6 cellular contexts compared by ENCODE assay signal in genomic region chr2:89152500-89152899, GRCh38.
DNase-seq lines count a peak whose midpoint lies in the region; ATAC-seq and TF ChIP-seq lines count a peak whose summit lies in the region.
"Not testable (repeated sequence)": the region's sequence is repeated elsewhere in the genome, so short reads cannot be mapped to it uniquely, and the experiment has no call there.

No MANE protein-coding gene starts in this region.

- H3K27me3 ChIP-seq in BLaER1; Loucy (ENCODE audit: insufficient read depth, low read length, poor library complexity, severe bottlenecking): not testable (repeated sequence)

- peak overlapping the region; percentile 69 for H3K4me2 ChIP-seq in BLaER1
- peak overlapping the region; percentile 55 for H3K4me2 ChIP-seq in Loucy (ENCODE audit: low read depth, low read length, poor library complexity, severe bottlenecking)
- peak overlapping the region; percentile 76 for H3K4me2 ChIP-seq in OCI-LY7 (ENCODE audit: low read length)

- peak overlapping the region; percentile 69 for H3K4me3 Mint-ChIP-seq in activated B cell treated with CpG ODN at 0.5 μM for 24 hours
- peak overlapping the region; percentile 57 for H3K4me3 Mint-ChIP-seq in stimulated activated memory B cell treated with anti-CD40 and anti-IgM and Interleukin-4, amounts not matched to agents 10 μg/mL and 1 μg/mL and 100 μg/mL, for 72 hours

- H3F3A ChIP-seq in Loucy (ENCODE audit: low read depth), result not testable (repeated sequence)

- H3K9me3 Mint-ChIP-seq in activated B cell treated with CpG ODN at 0.5 μM for 24 hours; stimulated activated memory B cell treated with anti-CD40 and anti-IgM and Interleukin-4, amounts not matched to agents 10 μg/mL and 1 μg/mL and 100 μg/mL, for 72 hours: not testable (repeated sequence)

- peaks cover 25% of the 10 kb centered on the region for H3K4me1 Mint-ChIP-seq in activated B cell treated with CpG ODN at 0.5 μM for 24 hours
- H3K4me1 Mint-ChIP-seq in stimulated activated memory B cell treated with anti-CD40 and anti-IgM and Interleukin-4, amounts not matched to agents 10 μg/mL and 1 μg/mL and 100 μg/mL, for 72 hours, result peaks cover 17% of the 10 kb centered on the region

- peak; percentile 84 for DNase-seq in OCI-LY7 (ENCODE audit: low spot score)
- DNase-seq in activated B cell treated with CpG ODN at 0.5 μM for 24 hours, result not testable (repeated sequence)

- not testable (repeated sequence) for H3K27me3 Mint-ChIP-seq in activated B cell treated with CpG ODN at 0.5 μM for 24 hours; stimulated activated memory B cell treated with anti-CD40 and anti-IgM and Interleukin-4, amounts not matched to agents 10 μg/mL and 1 μg/mL and 100 μg/mL, for 72 hours

- H3K4me3 ChIP-seq in BLaER1, result not testable (repeated sequence)
- H3K4me3 ChIP-seq in Loucy (ENCODE audit: low read length, poor library complexity, severe bottlenecking), result peak overlapping the region; percentile 7
- peak overlapping the region; percentile 51 for H3K4me3 ChIP-seq in OCI-LY7 (ENCODE audit: low read depth, low read length, poor library complexity, severe bottlenecking)

- H3K4me1 ChIP-seq in BLaER1 (peaks cover 50% of the 10 kb centered on the region), Loucy (ENCODE audit: insufficient read depth, low read length, poor library complexity, severe bottlenecking) (peaks cover 23% of the 10 kb centered on the region), OCI-LY7 (ENCODE audit: insufficient read depth, low read length, poor library complexity, severe bottlenecking) (peaks cover 56% of the 10 kb centered on the region)

- ATAC-seq in GM18868 (IDR thresholded peaks at IDR 0.05; ENCODE audit: unreplicated experiment), result peak; percentile 48
- peak; percentile 84 for ATAC-seq in activated B cell treated with CpG ODN at 0.5 μM for 24 hours (ENCODE audit: low read depth)
- ATAC-seq in stimulated activated memory B cell treated with anti-CD40 and anti-IgM and Interleukin-4, amounts not matched to agents 10 μg/mL and 1 μg/mL and 100 μg/mL, for 72 hours, result peak; percentile 79

- CTCF ChIA-PET in OCI-LY7 (lab: Charles Lee; ENCODE audit: unreplicated experiment), result not testable (repeated sequence)
- CTCF ChIA-PET in activated B cell treated with CpG ODN at 0.5 μM for 24 hours (lab: Charles Lee), result interaction anchor here (1.7 kb wide), 1 partner anchor 321 kb away, joined by 21 read pairs; no protein-coding TSS in a partner anchor

- H3K9ac ChIP-seq in BLaER1 (peak overlapping the region; percentile 35), Loucy (ENCODE audit: low read depth, low read length, poor library complexity, severe bottlenecking) (peak overlapping the region; percentile 20)

- TF ChIP-seq CTCF in Loucy (conservative IDR thresholded peaks at IDR 0.05; ENCODE audit: low read length); OCI-LY7 (conservative IDR thresholded peaks at IDR 0.05; ENCODE audit: low read length); activated B cell treated with CpG ODN at 0.5 μM for 24 hours (IDR thresholded peaks at IDR 0.05): not testable (repeated sequence)

- not testable (repeated sequence) for H3K36me3 ChIP-seq in BLaER1; Loucy (ENCODE audit: insufficient read depth, low read length); OCI-LY7 (ENCODE audit: insufficient read depth, low read length)

- H3K27ac ChIP-seq in BLaER1 (peak overlapping the region; percentile 76), OCI-LY7 (ENCODE audit: low read depth, low read length, poor library complexity, severe bottlenecking) (peak overlapping the region; percentile 100)

- H3K79me2 ChIP-seq in Loucy (ENCODE audit: insufficient read depth, low read length); OCI-LY7 (ENCODE audit: insufficient read depth, low read depth, low read length): not testable (repeated sequence)

- not testable (repeated sequence) for H4K20me1 ChIP-seq in BLaER1; Loucy (ENCODE audit: insufficient read depth, low read length, poor library complexity, severe bottlenecking); OCI-LY7 (ENCODE audit: insufficient read depth, low read length)

- H3K27ac Mint-ChIP-seq in activated B cell treated with CpG ODN at 0.5 μM for 24 hours, result peak overlapping the region; percentile 95
- peak overlapping the region; percentile 47 for H3K27ac Mint-ChIP-seq in stimulated activated memory B cell treated with anti-CD40 and anti-IgM and Interleukin-4, amounts not matched to agents 10 μg/mL and 1 μg/mL and 100 μg/mL, for 72 hours

- H3K36me3 Mint-ChIP-seq in activated B cell treated with CpG ODN at 0.5 μM for 24 hours (ENCODE audit: low read depth); stimulated activated memory B cell treated with anti-CD40 and anti-IgM and Interleukin-4, amounts not matched to agents 10 μg/mL and 1 μg/mL and 100 μg/mL, for 72 hours: not testable (repeated sequence)

- H2AFZ ChIP-seq in Loucy (ENCODE audit: low read length), result peak overlapping the region; percentile 50; the same call in 1 of the 2 replicates
- not testable (repeated sequence) for H2AFZ ChIP-seq in OCI-LY7 (ENCODE audit: low read length)

- BruUV-seq in OCI-LY7 (replicated peaks; lab: Mats Ljungman, UMichigan), result not testable (repeated sequence)

- not testable (repeated sequence) for H3K9me2 ChIP-seq in Loucy (replicated peaks; ENCODE audit: low read depth, low read length); OCI-LY7 (ENCODE audit: insufficient read depth, low read length)

- intact Hi-C loops in OCI-LY7 (cut with micrococcal nuclease; ENCODE audit: unreplicated experiment) (loop anchor here (2.0 to 5.0 kb wide), 2 partner anchors 322 to 400 kb away; no protein-coding TSS in a partner anchor), activated B cell treated with CpG ODN at 0.5 μM for 24 hours (cut with micrococcal nuclease) (loop anchor here (10.0 kb wide), 1 partner anchor 268 kb away; no protein-coding TSS in a partner anchor)

- POLR2A ChIA-PET in OCI-LY7 (lab: Charles Lee) (interaction anchor here (0.9 to 1.6 kb wide), 9 partner anchors 9 to 401 kb away, joined by 3 to 34 read pairs (median 8); no protein-coding TSS in a partner anchor), activated B cell treated with CpG ODN at 0.5 μM for 24 hours (lab: Charles Lee) (interaction anchor here (0.8 to 1.4 kb wide), 2 partner anchors 293 to 320 kb away, joined by 4 to 7 read pairs; no protein-coding TSS in a partner anchor)

- H3K9me3 ChIP-seq in BLaER1; Loucy (ENCODE audit: insufficient read depth, low read depth, low read length); OCI-LY7 (ENCODE audit: low read length): not testable (repeated sequence)
